ENCODE assay signal across 21 cellular contexts in the genomic region with DNA sequence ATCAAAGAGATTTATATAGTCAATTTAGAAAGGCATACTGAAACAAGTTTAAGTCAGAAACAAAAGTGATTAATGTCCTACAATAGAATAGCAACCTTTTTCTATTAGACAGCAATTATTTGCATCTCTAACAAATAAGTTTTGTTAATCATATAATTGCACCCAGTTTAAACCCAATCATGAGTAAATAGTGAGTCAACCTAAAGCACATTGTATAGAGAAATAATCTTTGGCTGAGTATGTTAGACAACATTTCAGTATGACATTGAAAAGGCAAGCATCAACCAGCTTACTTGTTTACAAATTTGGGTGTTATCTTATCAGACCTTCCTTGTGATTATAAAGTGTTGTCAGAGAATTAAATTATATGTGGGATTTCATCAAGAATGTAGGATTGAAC.
"Had no signal": no experiment of that assay in that cellular context is flagged by ENCODE, and none has a peak within 500 bp of the region (broad histone marks: within the 10 kb centered on the region; RNA-seq: fewer than 3 reads in every experiment).

No MANE protein-coding gene starts in this region.

- H3K36me3 ChIP-seq: SJCRH30 had no signal

- H3K4me1 ChIP-seq: SJCRH30 had no signal

- FAIRE-seq: HTR-8/SVneo, K562 had no signal

- H3K4me2 ChIP-seq: KMS-11 had no signal

- H3K4me3 ChIP-seq: K562, SJCRH30 had no signal

- ATAC-seq: K562, Panc1, Right ventricle myocardium inferior, SK-N-SH treated with all-trans-retinoic acid at 6 μM for 48 hours had no signal

- H3K27ac ChIP-seq: HL-60, KMS-11, SJCRH30 had no signal

- H3K27me3 ChIP-seq: SJCRH30 had no signal

- H3K9me3 ChIP-seq: SJCRH30 had no signal

- DNase-seq: Kasumi-1, MM.1S, NCI-H1092 treated with DMSO at 0.1 percent for 48 hours, NCI-H1436, NCI-H187, NCI-H2029, NCI-H2081 treated with DMSO at 0.1 percent for 48 hours, NCI-H2171, NCI-H226, NCI-H524, NCI-H526 treated with DMSO at 0.1 percent for 48 hours, NCI-H774, SHP77 treated with DMSO at 0.1 percent for 48 hours, SJCRH30 had no signal

- H3K9ac ChIP-seq: KMS-11 had no signal
